Comparison of ENCODE assay signal across 1 cellular context in the genomic region with DNA sequence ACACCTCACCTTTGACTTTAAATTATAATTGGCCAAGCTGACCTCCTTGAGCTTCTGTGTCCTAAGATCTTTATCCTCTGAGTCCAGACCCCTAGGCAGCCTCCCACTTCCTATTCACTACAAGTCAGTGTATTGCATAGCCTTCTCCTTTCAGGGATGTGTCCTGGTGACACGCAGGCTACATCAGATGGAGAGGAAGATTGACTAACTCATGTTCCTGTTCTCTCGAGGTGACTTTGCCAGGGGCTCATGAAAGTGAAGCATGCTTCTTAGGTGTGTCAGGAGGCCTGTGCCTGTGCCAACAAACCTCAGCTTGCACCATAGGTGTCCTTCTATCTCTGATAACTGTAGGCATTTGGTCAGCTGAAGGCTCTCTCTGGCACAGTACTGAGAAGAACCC.
TF ChIP-seq lines count a peak whose summit lies in the region.

No MANE protein-coding gene starts in this region.

TF ChIP-seq in SK-N-SH, 30 proteins besides CTCF, POLR2A, EP300 and RAD21:
- TF ChIP-seq ELF1 (IDR thresholded peaks at IDR 0.05) (no peak), RCOR1 (IDR thresholded peaks at IDR 0.05; ENCODE audit: low read length) (no peak), TAF1 (IDR thresholded peaks at IDR 0.05; ENCODE audit: borderline replicate concordance, low read depth, low read length) (no peak), FOXJ3 (CRISPR knock-in tag; IDR thresholded peaks at IDR 0.05) (no peak), TEAD4 (IDR thresholded peaks at IDR 0.05; ENCODE audit: borderline replicate concordance, insufficient read depth) (no peak), SIN3A (IDR thresholded peaks at IDR 0.05; ENCODE audit: borderline replicate concordance, low read depth, low read length) (no peak), NRF1 (IDR thresholded peaks at IDR 0.05; ENCODE audit: low read depth, low read length) (no peak), SMC3 (IDR thresholded peaks at IDR 0.05; ENCODE audit: low read depth, low read length) (no peak), FOSL2 (IDR thresholded peaks at IDR 0.05; ENCODE audit: borderline replicate concordance, low read depth) (no peak), MEF2A (IDR thresholded peaks at IDR 0.05; ENCODE audit: borderline replicate concordance, low read depth) (no peak), YY1 (IDR thresholded peaks at IDR 0.05; ENCODE audit: low read depth) (no peak)
- TF ChIP-seq, protein P1, sequence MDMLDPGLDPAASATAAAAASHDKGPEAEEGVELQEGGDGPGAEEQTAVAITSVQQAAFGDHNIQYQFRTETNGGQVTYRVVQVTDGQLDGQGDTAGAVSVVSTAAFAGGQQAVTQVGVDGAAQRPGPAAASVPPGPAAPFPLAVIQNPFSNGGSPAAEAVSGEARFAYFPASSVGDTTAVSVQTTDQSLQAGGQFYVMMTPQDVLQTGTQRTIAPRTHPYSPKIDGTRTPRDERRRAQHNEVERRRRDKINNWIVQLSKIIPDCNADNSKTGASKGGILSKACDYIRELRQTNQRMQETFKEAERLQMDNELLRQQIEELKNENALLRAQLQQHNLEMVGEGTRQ (IDR thresholded peaks at IDR 0.05; ENCODE audit: borderline replicate concordance, low read depth, low read length) = no peak
- TF ChIP-seq, protein P2, sequence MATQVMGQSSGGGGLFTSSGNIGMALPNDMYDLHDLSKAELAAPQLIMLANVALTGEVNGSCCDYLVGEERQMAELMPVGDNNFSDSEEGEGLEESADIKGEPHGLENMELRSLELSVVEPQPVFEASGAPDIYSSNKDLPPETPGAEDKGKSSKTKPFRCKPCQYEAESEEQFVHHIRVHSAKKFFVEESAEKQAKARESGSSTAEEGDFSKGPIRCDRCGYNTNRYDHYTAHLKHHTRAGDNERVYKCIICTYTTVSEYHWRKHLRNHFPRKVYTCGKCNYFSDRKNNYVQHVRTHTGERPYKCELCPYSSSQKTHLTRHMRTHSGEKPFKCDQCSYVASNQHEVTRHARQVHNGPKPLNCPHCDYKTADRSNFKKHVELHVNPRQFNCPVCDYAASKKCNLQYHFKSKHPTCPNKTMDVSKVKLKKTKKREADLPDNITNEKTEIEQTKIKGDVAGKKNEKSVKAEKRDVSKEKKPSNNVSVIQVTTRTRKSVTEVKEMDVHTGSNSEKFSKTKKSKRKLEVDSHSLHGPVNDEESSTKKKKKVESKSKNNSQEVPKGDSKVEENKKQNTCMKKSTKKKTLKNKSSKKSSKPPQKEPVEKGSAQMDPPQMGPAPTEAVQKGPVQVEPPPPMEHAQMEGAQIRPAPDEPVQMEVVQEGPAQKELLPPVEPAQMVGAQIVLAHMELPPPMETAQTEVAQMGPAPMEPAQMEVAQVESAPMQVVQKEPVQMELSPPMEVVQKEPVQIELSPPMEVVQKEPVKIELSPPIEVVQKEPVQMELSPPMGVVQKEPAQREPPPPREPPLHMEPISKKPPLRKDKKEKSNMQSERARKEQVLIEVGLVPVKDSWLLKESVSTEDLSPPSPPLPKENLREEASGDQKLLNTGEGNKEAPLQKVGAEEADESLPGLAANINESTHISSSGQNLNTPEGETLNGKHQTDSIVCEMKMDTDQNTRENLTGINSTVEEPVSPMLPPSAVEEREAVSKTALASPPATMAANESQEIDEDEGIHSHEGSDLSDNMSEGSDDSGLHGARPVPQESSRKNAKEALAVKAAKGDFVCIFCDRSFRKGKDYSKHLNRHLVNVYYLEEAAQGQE (IDR thresholded peaks at IDR 0.05; ENCODE audit: low read depth, low read length) = no peak
TF ChIP-seq in SK-N-SH: peak in this region for 0.
